In the genomic region with DNA sequence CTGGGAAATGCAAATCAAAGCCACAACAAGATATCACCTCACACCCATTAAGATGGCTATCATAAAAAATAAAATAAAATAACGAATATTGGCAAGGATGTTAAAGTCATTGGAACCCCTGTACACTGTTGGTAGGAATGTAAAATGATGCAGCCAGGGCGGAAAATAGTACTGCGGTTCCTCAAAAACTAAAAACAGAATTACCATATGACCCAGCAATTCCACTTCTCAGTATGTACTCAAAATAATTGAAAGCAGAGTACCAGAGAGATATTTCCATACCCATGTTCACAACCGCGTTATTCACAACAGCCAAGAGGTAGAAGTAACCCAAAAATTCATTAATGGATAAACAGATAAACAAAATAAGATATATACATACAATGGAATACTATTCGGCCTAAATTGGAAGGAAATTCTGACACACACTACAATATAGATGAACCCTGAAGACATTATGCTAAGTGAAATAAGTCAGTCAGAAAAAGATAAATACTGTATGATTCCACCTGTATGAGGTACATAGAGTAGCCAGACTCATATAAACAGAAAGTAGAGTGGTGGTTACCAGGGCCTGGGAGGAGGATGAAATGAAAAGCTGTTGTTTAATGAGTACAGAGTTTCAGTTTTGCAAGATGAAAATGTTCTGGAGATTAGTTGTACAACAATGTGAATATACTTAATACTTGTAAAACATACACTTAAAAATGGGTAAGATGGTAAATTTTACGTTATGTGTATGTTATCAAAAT, we compare ENCODE assay signal across 1 cellular context.
TF ChIP-seq lines count a peak whose summit lies in the region.

No MANE protein-coding gene starts in this region.

TF ChIP-seq in HepG2, 621 proteins besides CTCF, POLR2A, EP300 and RAD21 (continued from another document):
- TF ChIP-seq, protein P1, sequence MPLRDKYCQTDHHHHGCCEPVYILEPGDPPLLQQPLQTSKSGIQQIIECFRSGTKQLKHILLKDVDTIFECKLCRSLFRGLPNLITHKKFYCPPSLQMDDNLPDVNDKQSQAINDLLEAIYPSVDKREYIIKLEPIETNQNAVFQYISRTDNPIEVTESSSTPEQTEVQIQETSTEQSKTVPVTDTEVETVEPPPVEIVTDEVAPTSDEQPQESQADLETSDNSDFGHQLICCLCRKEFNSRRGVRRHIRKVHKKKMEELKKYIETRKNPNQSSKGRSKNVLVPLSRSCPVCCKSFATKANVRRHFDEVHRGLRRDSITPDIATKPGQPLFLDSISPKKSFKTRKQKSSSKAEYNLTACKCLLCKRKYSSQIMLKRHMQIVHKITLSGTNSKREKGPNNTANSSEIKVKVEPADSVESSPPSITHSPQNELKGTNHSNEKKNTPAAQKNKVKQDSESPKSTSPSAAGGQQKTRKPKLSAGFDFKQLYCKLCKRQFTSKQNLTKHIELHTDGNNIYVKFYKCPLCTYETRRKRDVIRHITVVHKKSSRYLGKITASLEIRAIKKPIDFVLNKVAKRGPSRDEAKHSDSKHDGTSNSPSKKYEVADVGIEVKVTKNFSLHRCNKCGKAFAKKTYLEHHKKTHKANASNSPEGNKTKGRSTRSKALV (CRISPR knock-in tag; IDR thresholded peaks at IDR 0.05) = no peak
- no peak for TF ChIP-seq TCF7L2 (IDR thresholded peaks at IDR 0.05; ENCODE audit: low read depth, low read length)
- no peak for TF ChIP-seq ZBTB8A (CRISPR knock-in tag; IDR thresholded peaks at IDR 0.05; ENCODE audit: borderline replicate concordance, low read depth)
- TF ChIP-seq PTBP1 (IDR thresholded peaks at IDR 0.05; ENCODE audit: low read depth, low read length, poor library complexity, severe bottlenecking) = no peak
- TF ChIP-seq HIVEP1 (CRISPR knock-in tag; IDR thresholded peaks at IDR 0.05) = no peak
- no peak for TF ChIP-seq MXD4 (CRISPR knock-in tag; IDR thresholded peaks at IDR 0.05)
- no peak for TF ChIP-seq JUND (CRISPR knock-in tag; IDR thresholded peaks at IDR 0.05)
- no peak for TF ChIP-seq ZNF317 (CRISPR knock-in tag; IDR thresholded peaks at IDR 0.05)
- TF ChIP-seq ZNF549 (CRISPR knock-in tag; IDR thresholded peaks at IDR 0.05) = no peak
- TF ChIP-seq MEIS2 (CRISPR knock-in tag; IDR thresholded peaks at IDR 0.05) = no peak
- no peak for TF ChIP-seq ZNF276 (CRISPR knock-in tag; IDR thresholded peaks at IDR 0.05; ENCODE audit: low read depth)
- TF ChIP-seq RNF2 (conservative IDR thresholded peaks at IDR 0.05; ENCODE audit: low read depth) = no peak
